Comparison of ENCODE assay signal across 11 cellular contexts in genomic region chr10:580796-581195, GRCh38.
DNase-seq lines count a peak whose midpoint lies in the region; ATAC-seq and TF ChIP-seq lines count a peak whose summit lies in the region.
"Had no signal": no experiment of that assay in that cellular context is flagged by ENCODE, and none has a peak within 500 bp of the region (broad histone marks: within the 10 kb centered on the region; RNA-seq: fewer than 3 reads in every experiment).

No MANE protein-coding gene starts in this region.

- H3K79me2 ChIP-seq in osteoblast (ENCODE audit: insufficient read depth, low read length), result peaks cover 94% of the 10 kb centered on the region

- peak; percentile 89 for DNase-seq in AG08395 (ENCODE audit: low spot score)
- DNase-seq in RWPE1 (ENCODE audit: low spot score), result peak; percentile 64
- DNase-seq in fibroblast of mammary gland (ENCODE audit: low read depth), result peak; percentile 97
- peak; percentile 95 for DNase-seq in osteoblast (ENCODE audit: insufficient read length, low spot score, missing footprints)
- DNase-seq in D341Med (ENCODE audit: low spot score), result no peak
- DNase-seq in glutamatergic neuron, result no peak
- DNase-seq: islet precursor cell, NCI-H69 had no signal

- peaks cover 21% of the 10 kb centered on the region for H3K4me1 ChIP-seq in osteoblast (ENCODE audit: insufficient read depth, low read length)

- H3K36me3 ChIP-seq in osteoblast (ENCODE audit: insufficient read depth, low read length), result no peaks in the 10 kb centered on the region
- H3K36me3 ChIP-seq: BLaER1 had no signal

- H3K4me1 Mint-ChIP-seq in glutamatergic neuron (ENCODE audit: low read depth, unreplicated experiment), result peaks cover 26% of the 10 kb centered on the region

- no peak overlapping the region for H2AFZ ChIP-seq in osteoblast (ENCODE audit: low read length)

- H3K27ac ChIP-seq in RWPE1 (no peak overlapping the region), osteoblast (ENCODE audit: low read depth, low read length) (peak overlapping the region; percentile 65)
- H3K27ac ChIP-seq: BLaER1 had no signal

- H4K20me1 ChIP-seq in osteoblast (ENCODE audit: insufficient read depth, low read length), result peaks cover 76% of the 10 kb centered on the region

- ATAC-seq in HG03432 (IDR thresholded peaks at IDR 0.05; ENCODE audit: unreplicated experiment), result no peak
- no peak for ATAC-seq in GM18867 (IDR thresholded peaks at IDR 0.05; ENCODE audit: unreplicated experiment)

- H3K9me3 ChIP-seq in osteoblast (ENCODE audit: low read depth, low read length), result no peaks in the 10 kb centered on the region
- H3K9me3 ChIP-seq: BLaER1 had no signal

- no peaks in the 10 kb centered on the region for H3K36me3 Mint-ChIP-seq in glutamatergic neuron (ENCODE audit: unreplicated experiment)

- peaks cover 5% of the 10 kb centered on the region for H3K9me3 Mint-ChIP-seq in glutamatergic neuron (ENCODE audit: unreplicated experiment)

- peaks cover 5% of the 10 kb centered on the region for H3K27me3 Mint-ChIP-seq in glutamatergic neuron (ENCODE audit: unreplicated experiment)

- no peaks in the 10 kb centered on the region for H3K27me3 ChIP-seq in osteoblast (ENCODE audit: insufficient read depth, low read length)
- H3K27me3 ChIP-seq: BLaER1 had no signal

- TF ChIP-seq CTCF in RWPE1 (conservative IDR thresholded peaks at IDR 0.05; ENCODE audit: low read depth) (no peak), fibroblast of mammary gland (conservative IDR thresholded peaks at IDR 0.05; ENCODE audit: control insufficient read depth, insufficient read depth, low read depth, low read length) (no peak), osteoblast (IDR thresholded peaks at IDR 0.05; ENCODE audit: extremely low read depth, low read depth, low read length) (no peak), glutamatergic neuron (IDR thresholded peaks at IDR 0.05; ENCODE audit: partially characterized antibody, unreplicated experiment) (no peak)

- H3K4me3 Mint-ChIP-seq in glutamatergic neuron (ENCODE audit: unreplicated experiment), result no peak overlapping the region

- H3K4me2 ChIP-seq in osteoblast (ENCODE audit: insufficient read depth, low read length), result peak overlapping the region; percentile 47
- H3K4me2 ChIP-seq: BLaER1 had no signal

- POLR2A ChIA-PET in RWPE1 (lab: Yijun Ruan, JAX; ENCODE audit: low non-redundant PET), result no interaction called here

- CTCF ChIA-PET in RWPE1 (lab: Yijun Ruan, JAX), result no interaction called here

- no peak overlapping the region for H3K27ac Mint-ChIP-seq in glutamatergic neuron (ENCODE audit: unreplicated experiment)

- H3K4me3 ChIP-seq in fibroblast of mammary gland (ENCODE audit: control insufficient read depth, low read depth, low read length) (no peak overlapping the region), osteoblast (ENCODE audit: insufficient read depth, low read length) (no peak overlapping the region)
- H3K4me3 ChIP-seq: BLaER1 had no signal

Comparison
In these comparisons a context has a peak if more than half of its experiments do, and no peak if none do; other contexts are left out.
1. DNase-seq: peak in AG08395 (single experiment), RWPE1 (single experiment), fibroblast of mammary gland (single experiment) and osteoblast (single experiment); none in D341Med (single experiment) and glutamatergic neuron (single experiment).